2 cellular contexts compared by ENCODE assay signal in genomic region chr3:14602006-14602803, GRCh38.
A peak's percentile ranks its signal among the peaks of the same experiment; 100 is the strongest.
TF ChIP-seq lines count a peak whose summit lies in the region.

No MANE protein-coding gene starts in this region.

TF ChIP-seq in HEK293T, 16 proteins besides CTCF, POLR2A, EP300 and RAD21 (continued from another document):
- TF ChIP-seq PKNOX1 (IDR thresholded peaks at IDR 0.05) (no peak), FOXA1 (IDR thresholded peaks at IDR 0.05) (no peak), ELF4 (IDR thresholded peaks at IDR 0.05) (no peak)
TF ChIP-seq in HEK293T: peak in this region for 0.

TF ChIP-seq in H1, 55 proteins besides CTCF, POLR2A, EP300 and RAD21 (continued from another document):
- no peak for TF ChIP-seq ATF2 (IDR thresholded peaks at IDR 0.05; ENCODE audit: low read length)
- no peak for TF ChIP-seq BACH1 (IDR thresholded peaks at IDR 0.05; ENCODE audit: low read length)
- no peak for TF ChIP-seq FOSL1 (IDR thresholded peaks at IDR 0.05; ENCODE audit: insufficient read depth, low read depth, low read length)
- no peak for TF ChIP-seq NRF1 (IDR thresholded peaks at IDR 0.05; ENCODE audit: low read depth, low read length)
- TF ChIP-seq TAF1 (IDR thresholded peaks at IDR 0.05; ENCODE audit: low read depth, low read length) = no peak
- TF ChIP-seq CTBP2 (IDR thresholded peaks at IDR 0.05; ENCODE audit: borderline replicate concordance, insufficient read depth, insufficient read length, low read length) = no peak
- TF ChIP-seq CREB1 (IDR thresholded peaks at IDR 0.05) = no peak
- no peak for TF ChIP-seq SP4 (IDR thresholded peaks at IDR 0.05; ENCODE audit: low read length)
- no peak for TF ChIP-seq JUN (IDR thresholded peaks at IDR 0.05; ENCODE audit: low read depth, low read length)
- no peak for TF ChIP-seq CHD1 (IDR thresholded peaks at IDR 0.05; ENCODE audit: low read depth, low read length)
- peak; percentile 71 for TF ChIP-seq MAX (IDR thresholded peaks at IDR 0.05)
- TF ChIP-seq EZH2 (IDR thresholded peaks at IDR 0.05; ENCODE audit: low read depth, low read length, severe bottlenecking) = peak; percentile 49
- TF ChIP-seq YY1 (IDR thresholded peaks at IDR 0.05; ENCODE audit: low read depth, low read length) = peak; percentile 75; the same call in 1 of the 2 replicates
- no peak for TF ChIP-seq NANOG (IDR thresholded peaks at IDR 0.05; ENCODE audit: insufficient read depth, low read depth, low read length, poor library complexity, severe bottlenecking)
- peak; percentile 84 for TF ChIP-seq KDM4A (IDR thresholded peaks at IDR 0.05; ENCODE audit: low read depth, low read length, severe bottlenecking)
- TF ChIP-seq SIX5 (IDR thresholded peaks at IDR 0.05; ENCODE audit: low read depth, low read length) = no peak
- TF ChIP-seq E2F6 (IDR thresholded peaks at IDR 0.05) = peak; percentile 81
- TF ChIP-seq CEBPB (IDR thresholded peaks at IDR 0.05; ENCODE audit: low read depth, low read length) = no peak
- no peak for TF ChIP-seq TBP (IDR thresholded peaks at IDR 0.05; ENCODE audit: low read depth, low read length)
- TF ChIP-seq ASH2L (IDR thresholded peaks at IDR 0.05; ENCODE audit: low read length) = no peak
- no peak for TF ChIP-seq EGR1 (IDR thresholded peaks at IDR 0.05; ENCODE audit: borderline replicate concordance, low read depth, low read length)
